Comparison of ENCODE assay signal across 9 cellular contexts in the genomic region with DNA sequence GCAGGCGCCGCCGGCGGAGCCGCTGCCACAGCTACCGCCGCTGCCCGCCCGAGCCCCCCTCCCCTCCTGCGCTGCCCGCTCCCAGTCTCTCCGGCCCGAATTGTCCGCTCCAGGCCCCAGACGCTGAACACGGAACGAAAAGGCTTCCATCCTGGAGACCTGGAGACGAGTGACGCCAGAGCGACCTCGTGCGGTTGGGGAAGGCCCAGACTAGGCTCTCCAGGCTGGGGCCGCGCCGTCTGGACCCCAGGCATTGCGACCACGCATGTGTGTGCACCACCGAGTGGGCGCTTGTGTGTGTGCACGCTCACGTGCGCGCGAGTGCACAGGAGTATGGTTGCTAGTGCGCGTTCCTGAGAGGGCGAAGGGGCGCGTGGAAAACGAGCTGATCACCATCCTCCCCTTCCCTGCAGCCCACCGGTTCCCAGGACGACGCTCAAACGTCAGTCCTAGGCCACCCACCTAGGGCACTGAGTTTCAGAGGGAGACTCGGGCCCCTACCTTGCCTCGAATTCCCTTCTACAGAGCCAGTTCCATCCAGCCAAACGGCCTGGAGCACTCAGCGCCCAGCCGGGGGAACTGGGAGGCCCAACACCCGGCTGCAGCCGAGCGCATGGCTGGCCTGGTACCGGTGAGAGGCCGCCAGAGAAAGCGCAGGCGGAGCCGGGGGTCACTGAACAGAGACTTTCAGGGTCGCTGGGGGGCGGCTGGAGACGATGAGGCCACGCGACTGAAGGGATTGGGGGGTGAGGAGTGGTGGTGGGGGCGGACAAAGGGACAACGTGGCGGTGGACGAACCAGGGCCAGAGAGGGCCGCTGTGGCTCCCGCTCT. TPM values are rescaled to one million over a fixed set of nuclear protein-coding genes. Genes with fewer than 3 reads are reported as not detected.
A peak's percentile ranks its signal among the peaks of the same experiment; 100 is the strongest.
DNase-seq lines count a peak whose midpoint lies in the region; ATAC-seq and TF ChIP-seq lines count a peak whose summit lies in the region.
"Had no signal": no experiment of that assay in that cellular context is flagged by ENCODE, and none has a peak within 500 bp of the region (broad histone marks: within the 10 kb centered on the region; RNA-seq: fewer than 3 reads in every experiment).

No MANE protein-coding gene starts in this region.

- 2 to 4% (median 3%) methylated on average over 24 to 68 of the region's 68 CpGs for WGBS in heart left ventricle, 4 donors

- DNase-seq in heart left ventricle = peak in 3 of 5 donors; percentile 10 to 66 (median 26)
- no peak for DNase-seq in right atrium auricular region (ENCODE audit: low spot score)
- DNase-seq in RPMI8226 = peak; percentile 54
- DNase-seq in left ventricle myocardium superior = peak; percentile 55
- no peak for DNase-seq in type B pancreatic cell (ENCODE audit: extremely low spot score, unreplicated experiment)
- DNase-seq in NCI-H146 (lab: John Stamatoyannopoulos, UW) = no peak
- DNase-seq: SHP77 treated with DMSO at 0.1 percent for 48 hours had no signal

- intact Hi-C loops in heart left ventricle (cut with DNase I) = loop anchor here in 7 of 10 donors (2.0 to 10.0 kb wide), 7 partner anchors 65 to 557 kb away; a partner anchor contains a TSS
- intact Hi-C loops in left ventricle myocardium superior (cut with micrococcal nuclease) = no loop called here

- H3K9me3 ChIP-seq in heart left ventricle = no peaks in the 10 kb centered on the region
- no peaks in the 10 kb centered on the region for H3K9me3 ChIP-seq in right atrium auricular region

- no peak overlapping the region for H3K27ac ChIP-seq in heart left ventricle
- no peak overlapping the region for H3K27ac ChIP-seq in right atrium auricular region

- H3K4me1 ChIP-seq in heart left ventricle (peaks cover 0 to 52% (median 31%) of the 10 kb centered on the region in 12 donors), right atrium auricular region (peaks cover 0 to 50% of the 10 kb centered on the region in 2 donors)

- H3K4me3 ChIP-seq in heart left ventricle = peak overlapping the region in 2 of 12 donors; percentile 3 to 10
- H3K4me3 ChIP-seq in right atrium auricular region = no peak overlapping the region

- no peak for TF ChIP-seq POLR2A in heart left ventricle (IDR thresholded peaks at IDR 0.05)

- peak overlapping the region; percentile 77 for H3K4me3 Mint-ChIP-seq in type B pancreatic cell

- H3K27me3 Mint-ChIP-seq in type B pancreatic cell = peaks cover 95% of the 10 kb centered on the region

- TF ChIP-seq CTCF in heart left ventricle (IDR thresholded peaks at IDR 0.05) = peak in 7 of 12 donors; percentile 9 to 47 (median 23)
- peak in 1 of 2 donors; percentile 44 for TF ChIP-seq CTCF in right atrium auricular region (IDR thresholded peaks at IDR 0.05)
- TF ChIP-seq CTCF in type B pancreatic cell (conservative IDR thresholded peaks at IDR 0.05) = peak; percentile 59

- peaks cover 70 to 100% (median 99%) of the 10 kb centered on the region in 9 donors for H3K27me3 ChIP-seq in heart left ventricle
- peaks cover 33 to 76% of the 10 kb centered on the region in 2 donors for H3K27me3 ChIP-seq in right atrium auricular region

- H3K36me3 ChIP-seq in heart left ventricle = no peaks in the 10 kb centered on the region
- H3K36me3 ChIP-seq in right atrium auricular region = no peaks in the 10 kb centered on the region

- ATAC-seq in heart left ventricle (peak in 3 of 4 donors; percentile 31 to 47 (median 44)), left ventricle myocardium superior (peak; percentile 40), GM21529 (IDR thresholded peaks at IDR 0.05; ENCODE audit: unreplicated experiment) (no peak), GM21619 (IDR thresholded peaks at IDR 0.05; ENCODE audit: unreplicated experiment) (no peak)

- peaks cover 4% of the 10 kb centered on the region for H3K36me3 Mint-ChIP-seq in type B pancreatic cell

- H3K27ac Mint-ChIP-seq in type B pancreatic cell = no peak overlapping the region

- H3K9me3 Mint-ChIP-seq in type B pancreatic cell = no peaks in the 10 kb centered on the region

- H3K4me1 Mint-ChIP-seq in type B pancreatic cell (ENCODE audit: unreplicated experiment) = peaks cover 23% of the 10 kb centered on the region

RNA-seq across cellular contexts. Expression of a gene that starts 11.6 kb away (rescaled TPM):
- total RNA-seq in heart left ventricle (under 1 TPM in 1 of 9 donors, not detected in 8; 0.08 TPM), right atrium auricular region (not detected), left ventricle myocardium superior (not detected), type B pancreatic cell (ENCODE audit: low replicate concordance) (4.7 TPM in 1 of 2 replicates, not detected in the other)
- not detected for polyA plus RNA-seq in heart left ventricle

Comparison
In these comparisons a context has a peak if more than half of its experiments do, and no peak if none do; other contexts are left out.
1. DNase-seq: peak in heart left ventricle (3 of 5), RPMI8226 (single experiment) and left ventricle myocardium superior (single experiment); none in right atrium auricular region (single experiment), type B pancreatic cell (single experiment) and NCI-H146 (single experiment).
2. ATAC-seq: peak in heart left ventricle (3 of 4) and left ventricle myocardium superior (single experiment); none in GM21529 (single experiment) and GM21619 (single experiment).